In genomic region chr12:65938807-65939206, GRCh38 we compare ENCODE assay signal across 1 cellular context.
TF ChIP-seq lines count a peak whose summit lies in the region.

No MANE protein-coding gene starts in this region.

TF ChIP-seq in K562, 482 proteins besides CTCF, POLR2A, EP300 and RAD21:
- TF ChIP-seq NFE2 (IDR thresholded peaks at IDR 0.05; ENCODE audit: low read depth) (0 out of 2 replicates have a peak, but pooled peaks have one; percentile 23), RBM34 (IDR thresholded peaks at IDR 0.05; ENCODE audit: borderline replicate concordance, insufficient read depth, low read length) (no peak)
